14 cellular contexts compared by ENCODE assay signal in genomic region chr19:8224394-8225145, GRCh38. TPM values are rescaled to one million over a fixed set of nuclear protein-coding genes. Genes with fewer than 3 reads are reported as not detected.
DNase-seq lines count a peak whose midpoint lies in the region; ATAC-seq and TF ChIP-seq lines count a peak whose summit lies in the region.
"Had no signal": no experiment of that assay in that cellular context is flagged by ENCODE, and none has a peak within 500 bp of the region (broad histone marks: within the 10 kb centered on the region; RNA-seq: fewer than 3 reads in every experiment).

No MANE protein-coding gene starts in this region.

- 61% methylated on average over 23 of the region's 23 CpGs for whole genome bisulfite sequencing in prostate gland

- H3K36me3 Mint-ChIP-seq in Calu3 (ENCODE audit: insufficient read depth, unreplicated experiment) (peaks cover 7% of the 10 kb centered on the region), WTC11 (peaks cover 16% of the 10 kb centered on the region)
- peaks cover 6% of the 10 kb centered on the region for H3K36me3 Mint-ChIP-seq in CD4-positive, alpha-beta T cell (ENCODE audit: low read depth)
- H3K36me3 Mint-ChIP-seq in activated CD8-positive, alpha-beta T cell treated with anti-CD3 and anti-CD28 coated beads, Interleukin-2, amount 10 ng/mL, durations not matched to agents 7 days and 5 days (ENCODE audit: low read depth): peaks cover 2% of the 10 kb centered on the region

- H3K9me3 Mint-ChIP-seq in Calu3 (ENCODE audit: low read depth, unreplicated experiment) (no peaks in the 10 kb centered on the region), WTC11 (no peaks in the 10 kb centered on the region)
- no peaks in the 10 kb centered on the region for H3K9me3 Mint-ChIP-seq in CD4-positive, alpha-beta T cell
- H3K9me3 Mint-ChIP-seq in activated CD8-positive, alpha-beta T cell treated with anti-CD3 and anti-CD28 coated beads, Interleukin-2, amount 10 ng/mL, durations not matched to agents 7 days and 5 days (ENCODE audit: insufficient read depth): no peaks in the 10 kb centered on the region
- H3K9me3 Mint-ChIP-seq: activated CD4-positive, alpha-beta T cell treated with anti-CD3 and anti-CD28 coated beads, Interleukin-2, amount 10 ng/mL, durations not matched to agents 7 days and 5 days; activated T-helper 2 cell treated with anti-CD3 and anti-CD28 coated beads, Interferon-gamma antibody, Interleukin-2, Interleukin-4, amounts not matched to agents 10 μg/mL and 5 μg/mL and 100 μg/mL, durations not matched to agents 14 hours and 24 hours and 36 hours had no signal

- H3K4me3 ChIP-seq in prostate gland: no peak overlapping the region
- H3K4me3 ChIP-seq: cardiac muscle cell, spleen had no signal

- intact Hi-C loops in Calu3 (cut with micrococcal nuclease; ENCODE audit: unreplicated experiment): no loop called here
- intact Hi-C loops in prostate gland (cut with DNase I): no loop called here
- intact Hi-C loops in CD4-positive, alpha-beta T cell (cut with DNase I, micrococcal nuclease): no loop called here

- 0 out of 2 replicates have a peak, but pooled peaks have one; percentile 20 for ATAC-seq in WTC11
- no peak for ATAC-seq in CD4-positive, alpha-beta T cell (ENCODE audit: poor library complexity)
- no peak for ATAC-seq in activated CD8-positive, alpha-beta T cell treated with anti-CD3 and anti-CD28 coated beads, Interleukin-2, amount 10 ng/mL, durations not matched to agents 7 days and 5 days
- ATAC-seq in GM21515 (IDR thresholded peaks at IDR 0.05; ENCODE audit: unreplicated experiment): no peak

- H3K9me3 ChIP-seq in prostate gland: no peaks in the 10 kb centered on the region
- no peaks in the 10 kb centered on the region for H3K9me3 ChIP-seq in CD4-positive, alpha-beta T cell (ENCODE audit: control insufficient read depth, low read length)
- H3K9me3 ChIP-seq: spleen had no signal

- H3K4me1 Mint-ChIP-seq in Calu3 (ENCODE audit: low read depth, unreplicated experiment): no peaks in the 10 kb centered on the region
- peaks cover 13% of the 10 kb centered on the region for H3K4me1 Mint-ChIP-seq in WTC11
- H3K4me1 Mint-ChIP-seq in CD4-positive, alpha-beta T cell (ENCODE audit: low read depth): no peaks in the 10 kb centered on the region
- no peaks in the 10 kb centered on the region for H3K4me1 Mint-ChIP-seq in activated CD8-positive, alpha-beta T cell treated with anti-CD3 and anti-CD28 coated beads, Interleukin-2, amount 10 ng/mL, durations not matched to agents 7 days and 5 days (ENCODE audit: low read depth)

- H3K27me3 Mint-ChIP-seq in Calu3 (ENCODE audit: unreplicated experiment) (no peaks in the 10 kb centered on the region), WTC11 (ENCODE audit: low read depth) (no peaks in the 10 kb centered on the region)
- H3K27me3 Mint-ChIP-seq in CD4-positive, alpha-beta T cell: no peaks in the 10 kb centered on the region
- H3K27me3 Mint-ChIP-seq in activated CD8-positive, alpha-beta T cell treated with anti-CD3 and anti-CD28 coated beads, Interleukin-2, amount 10 ng/mL, durations not matched to agents 7 days and 5 days (ENCODE audit: low read depth): no peaks in the 10 kb centered on the region
- H3K27me3 Mint-ChIP-seq: activated CD4-positive, alpha-beta T cell treated with anti-CD3 and anti-CD28 coated beads, Interleukin-2, amount 10 ng/mL, durations not matched to agents 7 days and 5 days had no signal

- H3K36me3 ChIP-seq in prostate gland: no peaks in the 10 kb centered on the region
- H3K36me3 ChIP-seq: cardiac muscle cell had no signal

- POLR2A ChIA-PET in WTC11 (lab: Charles Lee): no interaction called here
- POLR2A ChIA-PET in CD4-positive, alpha-beta T cell (lab: Charles Lee): no interaction called here
- POLR2A ChIA-PET in activated CD8-positive, alpha-beta T cell treated with anti-CD3 and anti-CD28 coated beads, Interleukin-2, amount 10 ng/mL, durations not matched to agents 7 days and 5 days (lab: Charles Lee): no interaction called here

- no peak overlapping the region for H3K27ac ChIP-seq in prostate gland
- no peak overlapping the region for H3K27ac ChIP-seq in CD4-positive, alpha-beta T cell (ENCODE audit: low read depth, low read length)
- H3K27ac ChIP-seq: cardiac muscle cell, spleen had no signal

- H3K4me1 ChIP-seq in prostate gland (replicated peaks): no peaks in the 10 kb centered on the region
- H3K4me1 ChIP-seq: spleen had no signal

- H3K27ac Mint-ChIP-seq in Calu3 (ENCODE audit: unreplicated experiment) (peak overlapping the region; percentile 13), WTC11 (peak overlapping the region; percentile 94)
- H3K27ac Mint-ChIP-seq in CD4-positive, alpha-beta T cell: no peak overlapping the region
- H3K27ac Mint-ChIP-seq in activated CD8-positive, alpha-beta T cell treated with anti-CD3 and anti-CD28 coated beads, Interleukin-2, amount 10 ng/mL, durations not matched to agents 7 days and 5 days: no peak overlapping the region
- H3K27ac Mint-ChIP-seq: activated CD4-positive, alpha-beta T cell treated with anti-CD3 and anti-CD28 coated beads, Interleukin-2, amount 10 ng/mL, durations not matched to agents 7 days and 5 days; activated T-helper 2 cell treated with anti-CD3 and anti-CD28 coated beads, Interferon-gamma antibody, Interleukin-2, Interleukin-4, amounts not matched to agents 10 μg/mL and 5 μg/mL and 100 μg/mL, durations not matched to agents 14 hours and 24 hours and 36 hours had no signal

- DNase-seq in Calu3 (no peak), WTC11 (ENCODE audit: low spot score) (no peak), glomerular visceral epithelial cell (ENCODE audit: extremely low spot score) (peak; percentile 25), prostate gland (ENCODE audit: low spot score) (peak; percentile 36)
- no peak for DNase-seq in CD4-positive, alpha-beta T cell
- no peak for DNase-seq in activated CD4-positive, alpha-beta T cell treated with anti-CD3 and anti-CD28 coated beads, Interleukin-2, amount 50 U/mL, for 1 hour
- DNase-seq in activated CD8-positive, alpha-beta T cell treated with anti-CD3 and anti-CD28 coated beads, Interleukin-2, amount 10 ng/mL, durations not matched to agents 7 days and 5 days: no peak
- DNase-seq: activated CD4-positive, alpha-beta T cell treated with anti-CD3 and anti-CD28 coated beads, Interleukin-2, amount 10 ng/mL, durations not matched to agents 7 days and 5 days; NCI-H2029 treated with DMSO at 0.1 percent for 48 hours; spleen; T-helper 1 cell had no signal

- no TSS peak for BruUV-seq in Calu3 (replicated peaks; lab: Mats Ljungman, UMichigan)

- TF ChIP-seq CTCF in Calu3 (IDR thresholded peaks at IDR 0.05; ENCODE audit: unreplicated experiment): no peak
- no peak for TF ChIP-seq CTCF in WTC11 (IDR thresholded peaks at IDR 0.05)
- TF ChIP-seq CTCF in prostate gland (IDR thresholded peaks at IDR 0.05): no peak
- TF ChIP-seq CTCF in CD4-positive, alpha-beta T cell (IDR thresholded peaks at IDR 0.05): no peak

- TF ChIP-seq POLR2A in prostate gland (IDR thresholded peaks at IDR 0.05): no peak

- H3K4me3 Mint-ChIP-seq in Calu3 (ENCODE audit: low read depth, unreplicated experiment): no peak overlapping the region
- H3K4me3 Mint-ChIP-seq in WTC11: no peak overlapping the region
- no peak overlapping the region for H3K4me3 Mint-ChIP-seq in CD4-positive, alpha-beta T cell
- H3K4me3 Mint-ChIP-seq in activated CD8-positive, alpha-beta T cell treated with anti-CD3 and anti-CD28 coated beads, Interleukin-2, amount 10 ng/mL, durations not matched to agents 7 days and 5 days: no peak overlapping the region
- H3K4me3 Mint-ChIP-seq: activated CD4-positive, alpha-beta T cell treated with anti-CD3 and anti-CD28 coated beads, Interleukin-2, amount 10 ng/mL, durations not matched to agents 7 days and 5 days had no signal

- CTCF ChIA-PET in Calu3 (lab: Charles Lee): no interaction called here
- CTCF ChIA-PET in WTC11 (lab: Charles Lee): interaction anchor here (0.6 to 1.7 kb wide), 4 partner anchors 14 to 296 kb away, joined by 3 to 5 read pairs (median 4); no protein-coding TSS in a partner anchor
- CTCF ChIA-PET in CD4-positive, alpha-beta T cell (lab: Charles Lee): no interaction called here
- CTCF ChIA-PET in activated CD8-positive, alpha-beta T cell treated with anti-CD3 and anti-CD28 coated beads, Interleukin-2, amount 10 ng/mL, durations not matched to agents 7 days and 5 days (lab: Charles Lee): no interaction called here

- no peaks in the 10 kb centered on the region for H3K27me3 ChIP-seq in prostate gland (replicated peaks; ENCODE audit: insufficient read depth)
- no peaks in the 10 kb centered on the region for H3K27me3 ChIP-seq in CD4-positive, alpha-beta T cell (ENCODE audit: control insufficient read depth, insufficient read depth, low read length)
- H3K27me3 ChIP-seq: cardiac muscle cell, spleen had no signal

TF ChIP-seq in WTC11, 78 proteins besides CTCF, POLR2A, EP300 and RAD21 (continues in another document):
- TF ChIP-seq NR1H2 (CRISPR knock-in tag; IDR thresholded peaks at IDR 0.05) (no peak), CDX4 (CRISPR knock-in tag; IDR thresholded peaks at IDR 0.05; ENCODE audit: borderline replicate concordance) (no peak), TP53 (CRISPR knock-in tag; IDR thresholded peaks at IDR 0.05) (no peak), MAX (CRISPR knock-in tag; IDR thresholded peaks at IDR 0.05) (no peak), ZSCAN18 (CRISPR knock-in tag; IDR thresholded peaks at IDR 0.05) (no peak)

RNA-seq across cellular contexts. Expression of gene CERS4, which starts 15.4 kb away (rescaled TPM):
- total RNA-seq in Calu3 (2022) (10.1 and 13.4 TPM in 2 replicates), WTC11 (2021) (116 to 153 TPM (median 150 TPM) in 3 replicates), prostate gland (100 to 1,000 TPM; 170 to 176 TPM)
- total RNA-seq in CD4-positive, alpha-beta T cell: 10 to 100 TPM in 1 of 2 experiments, 1 to 10 TPM in 1; 8.7 to 12.3 TPM
- 10 to 100 TPM; 27.7 to 28.1 TPM for total RNA-seq in activated CD8-positive, alpha-beta T cell treated with anti-CD3 and anti-CD28 coated beads, Interleukin-2, amount 10 ng/mL, durations not matched to agents 7 days and 5 days

Comparison
In these comparisons a context has a peak if more than half of its experiments do, and no peak if none do; other contexts are left out.
1. DNase-seq: peak in glomerular visceral epithelial cell (single experiment) and prostate gland (single experiment); none in Calu3 (single experiment), WTC11 (single experiment), CD4-positive, alpha-beta T cell (0 of 10), activated CD4-positive, alpha-beta T cell treated with anti-CD3 and anti-CD28 coated beads, Interleukin-2, amount 50 U/mL, for 1 hour (single experiment) and activated CD8-positive, alpha-beta T cell treated with anti-CD3 and anti-CD28 coated beads, Interleukin-2, amount 10 ng/mL, durations not matched to agents 7 days and 5 days (single experiment).
2. H3K27ac Mint-ChIP-seq: peak in Calu3 (single experiment) and WTC11 (single experiment); none in CD4-positive, alpha-beta T cell (single experiment) and activated CD8-positive, alpha-beta T cell treated with anti-CD3 and anti-CD28 coated beads, Interleukin-2, amount 10 ng/mL, durations not matched to agents 7 days and 5 days (single experiment).